Comparison of ENCODE assay signal across 9 cellular contexts in genomic region chr22:19848298-19849224, GRCh38. TPM values are rescaled to one million over a fixed set of nuclear protein-coding genes. Genes with fewer than 3 reads are reported as not detected.
DNase-seq lines count a peak whose midpoint lies in the region; ATAC-seq and TF ChIP-seq lines count a peak whose summit lies in the region.
"Had no signal": no experiment of that assay in that cellular context is flagged by ENCODE, and none has a peak within 500 bp of the region (broad histone marks: within the 10 kb centered on the region; RNA-seq: fewer than 3 reads in every experiment).

No MANE protein-coding gene starts in this region.

- H3K27ac ChIP-seq in right atrium auricular region (no peak overlapping the region), left ventricle myocardium inferior (replicated peaks) (no peak overlapping the region), upper lobe of right lung (peak overlapping the region; percentile 58)

- H3K27me3 ChIP-seq in right atrium auricular region (no peaks in the 10 kb centered on the region), left ventricle myocardium inferior (ENCODE audit: low read depth) (no peaks in the 10 kb centered on the region), upper lobe of right lung (no peaks in the 10 kb centered on the region)

- H3K4me1 ChIP-seq in right atrium auricular region (peaks cover 0 to 31% of the 10 kb centered on the region in 2 donors), left ventricle myocardium inferior (peaks cover 29% of the 10 kb centered on the region), upper lobe of right lung (peaks cover 68% of the 10 kb centered on the region)

- H3K9me3 ChIP-seq in right atrium auricular region (no peaks in the 10 kb centered on the region), left ventricle myocardium inferior (replicated peaks) (peaks cover 5% of the 10 kb centered on the region), upper lobe of right lung (no peaks in the 10 kb centered on the region)

- intact Hi-C loops in left ventricle myocardium inferior (cut with micrococcal nuclease): no loop called here
- intact Hi-C loops in upper lobe of right lung (cut with DNase I): no loop called here

- H3K36me3 ChIP-seq in right atrium auricular region (peaks cover 17% of the 10 kb centered on the region), left ventricle myocardium inferior (peaks cover 30% of the 10 kb centered on the region), upper lobe of right lung (peaks cover 14% of the 10 kb centered on the region)

- in situ Hi-C loops in KBM-7 (cut with MboI; ENCODE audit: low pct_unique_long_range_greater_than_20kb, low sequenced_read_pairs): no loop called here

- ATAC-seq in upper lobe of right lung: peak; percentile 42

- H3K4me3 ChIP-seq in right atrium auricular region (no peak overlapping the region), left ventricle myocardium inferior (no peak overlapping the region), upper lobe of right lung (no peak overlapping the region)

- DNase-seq in right atrium auricular region (ENCODE audit: low spot score) (peak; percentile 44), left ventricle myocardium inferior (no peak), RPMI8226 (peak; percentile 68), kidney glomerular epithelial cell (lab: John Stamatoyannopoulos, UW) (peak; percentile 11), upper lobe of right lung (peak; percentile 79), KBM-7 (no peak), DMS 273 treated with DMSO at 0.1 percent for 48 hours (lab: John Stamatoyannopoulos, UW) (no peak)
- DNase-seq in stimulated activated naive CD4-positive, alpha-beta T cell (lab: John Stamatoyannopoulos, UW): no peak
- DNase-seq: glutamatergic neuron had no signal

- TF ChIP-seq CTCF in right atrium auricular region (IDR thresholded peaks at IDR 0.05) (no peak), left ventricle myocardium inferior (IDR thresholded peaks at IDR 0.05; ENCODE audit: borderline replicate concordance) (no peak), upper lobe of right lung (IDR thresholded peaks at IDR 0.05) (no peak)

RNA-seq across cellular contexts. Expression of gene GNB1L, which starts 6.1 kb away (rescaled TPM):
- total RNA-seq in right atrium auricular region (1 to 10 TPM; 2.6 to 4.7 TPM), left ventricle myocardium inferior (2.9 TPM), upper lobe of right lung (7.8 TPM)

RNA-seq across cellular contexts. Expression of gene RTL10, which starts 6.1 kb away (rescaled TPM):
- total RNA-seq in right atrium auricular region (1 to 10 TPM; 7.9 to 8.1 TPM), left ventricle myocardium inferior (6.6 TPM), upper lobe of right lung (20.5 TPM)

Comparison
In these comparisons a context has a peak if more than half of its experiments do, and no peak if none do; other contexts are left out.
1. DNase-seq: peak in right atrium auricular region (single experiment), RPMI8226 (single experiment), kidney glomerular epithelial cell (single experiment) and upper lobe of right lung (single experiment); none in left ventricle myocardium inferior (single experiment), KBM-7 (single experiment), stimulated activated naive CD4-positive, alpha-beta T cell (0 of 6) and DMS 273 treated with DMSO at 0.1 percent for 48 hours (single experiment).